9 cellular contexts compared by ENCODE assay signal in the genomic region with DNA sequence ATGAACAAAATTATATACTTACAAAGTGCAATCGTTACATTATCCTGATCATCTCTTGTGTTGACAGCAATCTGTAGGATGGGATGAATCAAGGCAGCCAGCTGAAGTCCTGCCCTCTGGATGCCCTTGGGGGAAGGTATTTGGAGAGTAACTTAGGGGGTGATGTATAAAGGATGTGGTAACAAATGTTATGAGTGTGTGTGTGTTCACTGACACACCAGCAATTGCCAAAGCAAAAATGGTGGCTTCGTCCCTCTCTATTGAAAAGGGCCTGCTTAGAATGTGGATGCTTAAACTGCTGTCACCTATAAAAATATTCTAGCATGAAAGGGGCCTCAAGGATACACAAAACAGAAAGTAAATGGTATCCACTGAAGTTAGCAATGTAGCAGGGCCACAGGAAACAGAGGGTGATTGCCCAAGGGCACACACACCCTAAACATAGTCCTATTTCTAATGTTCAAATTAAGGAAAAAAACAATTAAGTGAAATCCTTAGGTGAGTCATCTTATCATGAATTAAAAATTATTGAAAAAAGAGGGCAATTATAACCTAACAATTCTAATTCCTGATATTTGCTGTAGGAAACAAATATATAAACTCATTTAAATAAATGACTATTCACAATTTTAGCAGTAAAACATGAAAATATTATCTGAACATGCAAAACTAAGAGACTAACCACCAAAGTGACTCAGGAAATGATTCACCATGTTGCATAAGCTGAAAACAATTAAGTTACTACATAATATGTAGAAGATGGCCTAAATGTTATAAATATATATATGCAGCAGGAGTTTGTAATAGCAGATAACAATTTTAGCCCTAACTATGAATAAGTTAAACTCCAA. TPM values are rescaled to one million over a fixed set of nuclear protein-coding genes. Genes with fewer than 3 reads are reported as not detected.
DNase-seq lines count a peak whose midpoint lies in the region; TF ChIP-seq lines count a peak whose summit lies in the region.
"Had no signal": no experiment of that assay in that cellular context is flagged by ENCODE, and none has a peak within 500 bp of the region (broad histone marks: within the 10 kb centered on the region; RNA-seq: fewer than 3 reads in every experiment).

No MANE protein-coding gene starts in this region.

- H3K27ac Mint-ChIP-seq in activated naive CD4-positive, alpha-beta T cell treated with anti-CD3 and anti-CD28 coated beads, Interleukin-2, amount 50 U/mL, for 24 hours, result peak overlapping the region; percentile 76
- H3K27ac Mint-ChIP-seq in immature natural killer cell (peak overlapping the region; percentile 5 to 90 (median 78)), Calu3 (ENCODE audit: unreplicated experiment) (no peak overlapping the region)

- TF ChIP-seq CTCF in AG10803 (conservative IDR thresholded peaks at IDR 0.05; ENCODE audit: low read length), result no peak
- no peak for TF ChIP-seq CTCF in Calu3 (IDR thresholded peaks at IDR 0.05; ENCODE audit: unreplicated experiment)

- CTCF ChIA-PET in Calu3 (lab: Charles Lee), result no interaction called here

- H3K36me3 Mint-ChIP-seq in activated naive CD4-positive, alpha-beta T cell treated with anti-CD3 and anti-CD28 coated beads, Interleukin-2, amount 50 U/mL, for 24 hours, result no peaks in the 10 kb centered on the region
- H3K36me3 Mint-ChIP-seq in immature natural killer cell, result no peaks in the 10 kb centered on the region
- no peaks in the 10 kb centered on the region for H3K36me3 Mint-ChIP-seq in Calu3 (ENCODE audit: insufficient read depth, unreplicated experiment)

- H3K27me3 Mint-ChIP-seq in activated naive CD4-positive, alpha-beta T cell treated with anti-CD3 and anti-CD28 coated beads, Interleukin-2, amount 50 U/mL, for 24 hours, result peaks cover 2% of the 10 kb centered on the region
- peaks cover 0 to 2% (median 0%) of the 10 kb centered on the region in 3 donors for H3K27me3 Mint-ChIP-seq in immature natural killer cell (ENCODE audit: low read depth in 3 of 3)
- peaks cover 3% of the 10 kb centered on the region for H3K27me3 Mint-ChIP-seq in Calu3 (ENCODE audit: unreplicated experiment)

- no TSS peak for BruUV-seq in Calu3 (replicated peaks; lab: Mats Ljungman, UMichigan)

- H3K4me3 Mint-ChIP-seq in activated naive CD4-positive, alpha-beta T cell treated with anti-CD3 and anti-CD28 coated beads, Interleukin-2, amount 50 U/mL, for 24 hours, result peak overlapping the region; percentile 5
- H3K4me3 Mint-ChIP-seq in immature natural killer cell, result peak overlapping the region in 4 of 5 donors; percentile 12 to 48 (median 27)
- H3K4me3 Mint-ChIP-seq in Calu3 (ENCODE audit: low read depth, unreplicated experiment), result no peak overlapping the region

- peaks cover 26% of the 10 kb centered on the region for H3K4me1 Mint-ChIP-seq in activated naive CD4-positive, alpha-beta T cell treated with anti-CD3 and anti-CD28 coated beads, Interleukin-2, amount 50 U/mL, for 24 hours
- H3K4me1 Mint-ChIP-seq in immature natural killer cell (peaks cover 15 to 17% of the 10 kb centered on the region in 2 donors), Calu3 (ENCODE audit: low read depth, unreplicated experiment) (no peaks in the 10 kb centered on the region)

- intact Hi-C loops in Calu3 (cut with micrococcal nuclease; ENCODE audit: unreplicated experiment), result no loop called here

- DNase-seq in AG10803 (ENCODE audit: low read depth) (peak; percentile 78), Kasumi-1 (lab: John Stamatoyannopoulos, UW) (peak; percentile 37 to 40), immature natural killer cell (peak in 1 of 3 donors; percentile 7), putamen (ENCODE audit: low spot score) (no peak), Calu3 (no peak), NCI-H1694 treated with DMSO at 0.1 percent for 48 hours (lab: John Stamatoyannopoulos, UW) (no peak), 8988T (no peak)
- DNase-seq: head of caudate nucleus had no signal

- H3K4me3 ChIP-seq in AG10803 (ENCODE audit: low read length), result no peak overlapping the region

- H3K9me3 Mint-ChIP-seq in activated naive CD4-positive, alpha-beta T cell treated with anti-CD3 and anti-CD28 coated beads, Interleukin-2, amount 50 U/mL, for 24 hours, result no peaks in the 10 kb centered on the region
- H3K9me3 Mint-ChIP-seq in immature natural killer cell (no peaks in the 10 kb centered on the region), Calu3 (ENCODE audit: low read depth, unreplicated experiment) (no peaks in the 10 kb centered on the region)

RNA-seq across cellular contexts. Expression of a gene that starts 15.2 kb away (rescaled TPM):
- polyA plus RNA-seq in immature natural killer cell, result 1 to 10 TPM in 1 of 3 donors, under 1 TPM in 2; 0.28 to 1.1 (median 0.34) TPM
- not detected in 2 replicates for total RNA-seq in Calu3 (2022)

Comparison
In these comparisons a context has a peak if more than half of its experiments do, and no peak if none do; other contexts are left out.
1. DNase-seq: peak in AG10803 (single experiment) and Kasumi-1 (2 of 2); none in putamen (single experiment), Calu3 (single experiment), NCI-H1694 treated with DMSO at 0.1 percent for 48 hours (single experiment) and 8988T (single experiment).